Comparison of ENCODE assay signal across 7 cellular contexts in the genomic region with DNA sequence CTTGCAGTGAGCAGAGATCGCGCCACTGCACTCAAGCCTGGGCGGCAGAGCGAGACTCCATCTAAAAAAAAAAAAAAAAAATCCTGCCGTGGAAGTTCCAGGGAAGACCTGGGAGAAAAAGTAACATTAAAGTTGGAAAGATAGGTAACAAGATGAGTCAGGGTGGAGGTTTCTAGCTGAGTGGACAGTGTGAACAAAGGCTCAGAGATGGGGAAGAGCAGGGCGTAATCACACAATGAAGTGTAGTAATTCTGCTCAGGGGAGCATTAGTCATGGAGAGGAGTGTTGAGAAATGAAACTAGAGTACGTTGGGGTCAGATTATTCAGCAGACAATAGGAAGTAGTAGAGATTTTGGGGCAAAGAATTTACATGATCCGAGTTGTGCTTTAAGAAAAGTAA. TPM values are rescaled to one million over a fixed set of nuclear protein-coding genes. Genes with fewer than 3 reads are reported as not detected.
DNase-seq lines count a peak whose midpoint lies in the region; ATAC-seq and TF ChIP-seq lines count a peak whose summit lies in the region.

No MANE protein-coding gene starts in this region.

- H3K27ac ChIP-seq in OCI-LY3 (ENCODE audit: low read length), result no peak overlapping the region

- no peaks in the 10 kb centered on the region for H4K20me1 ChIP-seq in OCI-LY3 (ENCODE audit: insufficient read depth, low read length)

- H2AFZ ChIP-seq in OCI-LY3 (ENCODE audit: low read depth, low read length), result no peak overlapping the region; the same call in 1 of the 2 replicates

- no peaks in the 10 kb centered on the region for H3K27me3 ChIP-seq in OCI-LY3 (ENCODE audit: low read depth, low read length)

- peak overlapping the region; percentile 69 for H3K4me3 ChIP-seq in OCI-LY3 (ENCODE audit: low read length)

- TF ChIP-seq CTCF in OCI-LY3 (IDR thresholded peaks at IDR 0.05; ENCODE audit: low read depth, low read length), result no peak

- H3K36me3 ChIP-seq in OCI-LY3 (replicated peaks; ENCODE audit: low read depth, low read length), result no peaks in the 10 kb centered on the region

- ATAC-seq in GM18873 (IDR thresholded peaks at IDR 0.05; ENCODE audit: low FRiP score, unreplicated experiment) (peak; percentile 98), HG02852 (IDR thresholded peaks at IDR 0.05; ENCODE audit: unreplicated experiment) (peak; percentile 99)

- DNase-seq in iris pigment epithelial cell (ENCODE audit: low read depth), result peak; percentile 85
- no peak for DNase-seq in activated effector memory CD4-positive, alpha-beta T cell treated with anti-CD3 and anti-CD28 coated beads, Interleukin-2, amount 50 U/mL, for 16 hours
- no peak for DNase-seq in UCSD-AML1 (lab: John Stamatoyannopoulos, UW; ENCODE audit: unreplicated experiment)
- no peak for DNase-seq in mucosa of gallbladder (ENCODE audit: low spot score)

- peak overlapping the region; percentile 12; the same call in 1 of the 2 replicates for H3K9ac ChIP-seq in OCI-LY3 (ENCODE audit: low read length)

- peaks cover 15% of the 10 kb centered on the region for H3K4me1 ChIP-seq in OCI-LY3 (ENCODE audit: low read length)

- H3K9me3 ChIP-seq in OCI-LY3 (ENCODE audit: insufficient read depth, low read length), result no peaks in the 10 kb centered on the region

- peak overlapping the region; percentile 64 for H3K4me2 ChIP-seq in OCI-LY3 (ENCODE audit: low read length)

- H3K79me2 ChIP-seq in OCI-LY3 (ENCODE audit: low read length), result no peaks in the 10 kb centered on the region

RNA-seq across cellular contexts. Expression of a gene that starts 21.6 kb away (rescaled TPM):
- total RNA-seq in mucosa of gallbladder, result 57.0 TPM
